15 cellular contexts compared by ENCODE assay signal in the genomic region with DNA sequence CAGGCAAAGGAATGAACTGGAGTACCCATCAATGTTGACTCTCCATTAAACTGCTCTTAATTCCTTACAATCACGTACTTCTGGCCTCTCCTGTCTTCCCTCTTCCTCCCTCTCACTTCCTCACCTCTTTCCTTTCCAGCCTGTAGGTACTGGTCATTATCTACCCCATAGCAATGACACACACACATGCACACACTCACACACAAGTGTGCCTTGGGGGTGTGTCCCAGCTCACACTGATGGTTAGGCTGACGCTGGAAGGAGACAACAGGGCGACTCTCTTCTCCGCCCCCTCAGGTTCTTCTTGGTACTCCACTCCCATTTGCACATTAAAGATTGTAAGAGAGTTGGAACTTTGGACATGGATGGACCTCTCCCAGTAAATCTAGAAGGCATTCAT. TPM values are rescaled to one million over a fixed set of nuclear protein-coding genes. Genes with fewer than 3 reads are reported as not detected.
DNase-seq lines count a peak whose midpoint lies in the region; ATAC-seq and TF ChIP-seq lines count a peak whose summit lies in the region.
"Had no signal": no experiment of that assay in that cellular context is flagged by ENCODE, and none has a peak within 500 bp of the region (broad histone marks: within the 10 kb centered on the region; RNA-seq: fewer than 3 reads in every experiment).

No MANE protein-coding gene starts in this region.

- H3K4me3 Mint-ChIP-seq in activated CD8-positive, alpha-beta memory T cell treated with anti-CD3 and anti-CD28 coated beads, Interleukin-2, amount 10 ng/mL, durations not matched to agents 7 days and 5 days: no peak overlapping the region
- H3K4me3 Mint-ChIP-seq in activated B cell treated with CpG ODN at 0.5 μM for 24 hours (no peak overlapping the region), glutamatergic neuron (ENCODE audit: unreplicated experiment) (peak overlapping the region; percentile 66)

- POLR2A ChIA-PET in activated B cell treated with CpG ODN at 0.5 μM for 24 hours (lab: Charles Lee): interaction anchor here (0.6 to 1.3 kb wide), 2 partner anchors 75 to 204 kb away, joined by 4 to 5 read pairs; partner anchors contain the start of gene SERPINB1

- no peak overlapping the region for H3K27ac Mint-ChIP-seq in activated CD8-positive, alpha-beta memory T cell treated with anti-CD3 and anti-CD28 coated beads, Interleukin-2, amount 10 ng/mL, durations not matched to agents 7 days and 5 days
- H3K27ac Mint-ChIP-seq in activated B cell treated with CpG ODN at 0.5 μM for 24 hours (no peak overlapping the region), glutamatergic neuron (ENCODE audit: unreplicated experiment) (no peak overlapping the region)

- H3K27me3 Mint-ChIP-seq in activated CD8-positive, alpha-beta memory T cell treated with anti-CD3 and anti-CD28 coated beads, Interleukin-2, amount 10 ng/mL, durations not matched to agents 7 days and 5 days: no peaks in the 10 kb centered on the region
- H3K27me3 Mint-ChIP-seq in activated B cell treated with CpG ODN at 0.5 μM for 24 hours (no peaks in the 10 kb centered on the region), glutamatergic neuron (ENCODE audit: unreplicated experiment) (peaks cover 4% of the 10 kb centered on the region)

- CTCF ChIA-PET in activated CD8-positive, alpha-beta memory T cell treated with anti-CD3 and anti-CD28 coated beads, Interleukin-2, amount 10 ng/mL, durations not matched to agents 7 days and 5 days (lab: Charles Lee): interaction anchor here (1.2 to 5.7 kb wide), 3 partner anchors 10 to 70 kb away, joined by 3 to 55 read pairs (median 29); no protein-coding TSS in a partner anchor
- CTCF ChIA-PET in activated B cell treated with CpG ODN at 0.5 μM for 24 hours (lab: Charles Lee): interaction anchor here (0.8 to 4.6 kb wide), 4 partner anchors 14 to 126 kb away, joined by 3 to 32 read pairs (median 4); partner anchors contain the start of gene SERPINB9

- DNase-seq in activated CD8-positive, alpha-beta memory T cell treated with anti-CD3 and anti-CD28 coated beads, Interleukin-2, amount 10 ng/mL, durations not matched to agents 7 days and 5 days: peak; percentile 14
- no peak for DNase-seq in activated CD8-positive, alpha-beta memory T cell treated with anti-CD3 and anti-CD28 coated beads for 24 hours
- DNase-seq in activated B cell treated with CpG ODN at 0.5 μM for 24 hours (no peak), glutamatergic neuron (no peak), dermis blood vessel endothelial cell (no peak), NCI-H1105 treated with DMSO at 0.1 percent for 48 hours (lab: John Stamatoyannopoulos, UW) (no peak)
- DNase-seq: activated CD4-positive, alpha-beta T cell treated with anti-CD3 and anti-CD28 coated beads for 4 hours; Caco-2; GDM1; mammary epithelial cell; NCI-H1092 treated with DMSO at 0.1 percent for 48 hours; NCI-H524 treated with DMSO at 0.1 percent for 48 hours; stimulated activated naive CD4-positive, alpha-beta T cell treated with Interleukin-2 at 50 U/mL for 16 hours had no signal

- H3K9me3 Mint-ChIP-seq in activated CD8-positive, alpha-beta memory T cell treated with anti-CD3 and anti-CD28 coated beads, Interleukin-2, amount 10 ng/mL, durations not matched to agents 7 days and 5 days (ENCODE audit: low read depth): no peaks in the 10 kb centered on the region
- H3K9me3 Mint-ChIP-seq in activated B cell treated with CpG ODN at 0.5 μM for 24 hours: no peaks in the 10 kb centered on the region
- H3K9me3 Mint-ChIP-seq in glutamatergic neuron (ENCODE audit: unreplicated experiment): peaks cover 2% of the 10 kb centered on the region

- peaks cover 16% of the 10 kb centered on the region for H3K4me1 Mint-ChIP-seq in activated CD8-positive, alpha-beta memory T cell treated with anti-CD3 and anti-CD28 coated beads, Interleukin-2, amount 10 ng/mL, durations not matched to agents 7 days and 5 days
- no peaks in the 10 kb centered on the region for H3K4me1 Mint-ChIP-seq in activated B cell treated with CpG ODN at 0.5 μM for 24 hours
- H3K4me1 Mint-ChIP-seq in glutamatergic neuron (ENCODE audit: low read depth, unreplicated experiment): peaks cover 24% of the 10 kb centered on the region

- peak overlapping the region; percentile 92 for H3K27ac ChIP-seq in temporal lobe (ENCODE audit: low read depth, low read length)

- ATAC-seq in activated CD8-positive, alpha-beta memory T cell treated with anti-CD3 and anti-CD28 coated beads, Interleukin-2, amount 10 ng/mL, durations not matched to agents 7 days and 5 days: no peak
- peak; percentile 68 for ATAC-seq in activated B cell treated with CpG ODN at 0.5 μM for 24 hours (ENCODE audit: low read depth)
- ATAC-seq in GM18873 (IDR thresholded peaks at IDR 0.05; ENCODE audit: low FRiP score, unreplicated experiment): no peak

- H3K36me3 Mint-ChIP-seq in activated CD8-positive, alpha-beta memory T cell treated with anti-CD3 and anti-CD28 coated beads, Interleukin-2, amount 10 ng/mL, durations not matched to agents 7 days and 5 days: peaks cover 5% of the 10 kb centered on the region
- no peaks in the 10 kb centered on the region for H3K36me3 Mint-ChIP-seq in activated B cell treated with CpG ODN at 0.5 μM for 24 hours (ENCODE audit: low read depth)
- H3K36me3 Mint-ChIP-seq in glutamatergic neuron (ENCODE audit: unreplicated experiment): no peaks in the 10 kb centered on the region

- no peak for TF ChIP-seq CTCF in activated B cell treated with CpG ODN at 0.5 μM for 24 hours (IDR thresholded peaks at IDR 0.05)
- peak; percentile 58 for TF ChIP-seq CTCF in glutamatergic neuron (IDR thresholded peaks at IDR 0.05; ENCODE audit: partially characterized antibody, unreplicated experiment)

- intact Hi-C loops in activated B cell treated with CpG ODN at 0.5 μM for 24 hours (cut with micrococcal nuclease): no loop called here

RNA-seq across cellular contexts. Expression of gene SERPINB9, which starts 14.0 kb away (rescaled TPM):
- total RNA-seq in activated CD8-positive, alpha-beta memory T cell treated with anti-CD3 and anti-CD28 coated beads, Interleukin-2, amount 10 ng/mL, durations not matched to agents 7 days and 5 days: 10 to 100 TPM; 56.0 to 94.9 TPM
- total RNA-seq in activated B cell treated with CpG ODN at 0.5 μM for 24 hours (142 and 149 TPM in 2 replicates), glutamatergic neuron (ENCODE audit: unreplicated experiment) (23.8 TPM), temporal lobe (6.9 TPM), dermis blood vessel endothelial cell (37.3 and 98.0 TPM in 2 replicates)

RNA-seq across cellular contexts. Expression of gene SERPINB6, which starts 54.3 kb away (rescaled TPM):
- 10 to 100 TPM; 55.2 to 56.0 TPM for total RNA-seq in activated CD8-positive, alpha-beta memory T cell treated with anti-CD3 and anti-CD28 coated beads, Interleukin-2, amount 10 ng/mL, durations not matched to agents 7 days and 5 days
- total RNA-seq in activated B cell treated with CpG ODN at 0.5 μM for 24 hours: 51.7 and 56.1 TPM in 2 replicates
- total RNA-seq in glutamatergic neuron (ENCODE audit: unreplicated experiment): 14.0 TPM
- 14.5 TPM for total RNA-seq in temporal lobe
- total RNA-seq in dermis blood vessel endothelial cell: 127 and 135 TPM in 2 replicates
